In genomic region chr5:79516986-79517385, GRCh38 we compare ENCODE assay signal across 20 cellular contexts. TPM values are rescaled to one million over a fixed set of nuclear protein-coding genes. Genes with fewer than 3 reads are reported as not detected.
DNase-seq lines count a peak whose midpoint lies in the region; TF ChIP-seq lines count a peak whose summit lies in the region.
"Had no signal": no experiment of that assay in that cellular context is flagged by ENCODE, and none has a peak within 500 bp of the region (broad histone marks: within the 10 kb centered on the region; RNA-seq: fewer than 3 reads in every experiment).

No MANE protein-coding gene starts in this region.

- no peak for DNase-seq in T-helper 2 cell treated with Interferon-gamma antibody and Interleukin-4, amounts not matched to agents 5 μg/mL and 100 μg/mL, for 36 hours (ENCODE audit: low spot score)
- no peak for DNase-seq in T-helper 2 cell
- DNase-seq in GM23248: no peak
- no peak for DNase-seq in activated T-helper 1 cell treated with anti-CD3 and anti-CD28 coated beads, Interleukin-12 subunit alpha, Interleukin-12 subunit beta, Interleukin-2, Interleukin-4 antibody, amounts not matched to agents 30 ng/mL and 10 ng/mL and 1 ng/mL, durations not matched to agents 14 hours and 24 hours and 36 hours (ENCODE audit: low spot score)
- DNase-seq in RKO (ENCODE audit: low spot score): no peak
- no peak for DNase-seq in NAMALWA (ENCODE audit: low spot score)
- DNase-seq in kidney glomerular epithelial cell (lab: John Stamatoyannopoulos, UW): no peak
- DNase-seq: activated CD4-positive, alpha-beta T cell treated with anti-CD3 and anti-CD28 coated beads for 48 hours; amygdala; C1 segment of cervical spinal cord; DMS 273 treated with DMSO at 0.1 percent for 48 hours; NCI-H1694; NCI-H2227 treated with DMSO at 0.1 percent for 48 hours; NCI-H748 treated with DMSO at 0.1 percent for 48 hours; pancreas; SHP77 had no signal

- peak overlapping the region; percentile 55 for H2AFZ ChIP-seq in GM23248

- H3K36me3 ChIP-seq in GM23248 (ENCODE audit: low read depth): no peaks in the 10 kb centered on the region
- H3K36me3 ChIP-seq: cardiac muscle cell, pancreas, right atrium auricular region had no signal

- H3K27ac Mint-ChIP-seq in T-helper 2 cell treated with Interferon-gamma antibody and Interleukin-4, amounts not matched to agents 5 μg/mL and 100 μg/mL, for 36 hours: peak overlapping the region; percentile 24
- no peak overlapping the region for H3K27ac Mint-ChIP-seq in activated T-helper 1 cell treated with anti-CD3 and anti-CD28 coated beads, Interleukin-12 subunit alpha, Interleukin-12 subunit beta, Interleukin-2, Interleukin-4 antibody, amounts not matched to agents 30 ng/mL and 10 ng/mL and 1 ng/mL, durations not matched to agents 14 hours and 24 hours and 36 hours
- H3K27ac Mint-ChIP-seq in nephron: peak overlapping the region; percentile 5 to 69 (median 45)

- peak overlapping the region; percentile 28 for H3K4me3 Mint-ChIP-seq in T-helper 2 cell treated with Interferon-gamma antibody and Interleukin-4, amounts not matched to agents 5 μg/mL and 100 μg/mL, for 36 hours
- peak overlapping the region; percentile 5 for H3K4me3 Mint-ChIP-seq in activated T-helper 1 cell treated with anti-CD3 and anti-CD28 coated beads, Interleukin-12 subunit alpha, Interleukin-12 subunit beta, Interleukin-2, Interleukin-4 antibody, amounts not matched to agents 30 ng/mL and 10 ng/mL and 1 ng/mL, durations not matched to agents 14 hours and 24 hours and 36 hours
- H3K4me3 Mint-ChIP-seq in nephron: peak overlapping the region; percentile 64 to 69 (median 66)

- H3K27me3 Mint-ChIP-seq in T-helper 2 cell treated with Interferon-gamma antibody and Interleukin-4, amounts not matched to agents 5 μg/mL and 100 μg/mL, for 36 hours (ENCODE audit: low read depth): peaks cover 8% of the 10 kb centered on the region
- peaks cover 10% of the 10 kb centered on the region for H3K27me3 Mint-ChIP-seq in activated T-helper 1 cell treated with anti-CD3 and anti-CD28 coated beads, Interleukin-12 subunit alpha, Interleukin-12 subunit beta, Interleukin-2, Interleukin-4 antibody, amounts not matched to agents 30 ng/mL and 10 ng/mL and 1 ng/mL, durations not matched to agents 14 hours and 24 hours and 36 hours (ENCODE audit: insufficient read depth)
- peaks cover 9% of the 10 kb centered on the region for H3K27me3 Mint-ChIP-seq in nephron (ENCODE audit: low read depth)

- no peak for TF ChIP-seq CTCF in nephron (IDR thresholded peaks at IDR 0.05; ENCODE audit: unreplicated experiment in 3 of 3)

- no peak overlapping the region for H3K4me2 ChIP-seq in GM23248 (ENCODE audit: unreplicated experiment)
- H3K4me2 ChIP-seq: A549 had no signal

- 21 to 26% methylated on average over 1 of the region's 1 CpG for WGBS in GM23248 (ENCODE audit: low coverage in 1 of 2, low lambda C conversion rate in 2 of 2, missing lambda C conversion rate in 2 of 2), 2 experiments

- H3K9me3 Mint-ChIP-seq in T-helper 2 cell treated with Interferon-gamma antibody and Interleukin-4, amounts not matched to agents 5 μg/mL and 100 μg/mL, for 36 hours: no peaks in the 10 kb centered on the region
- H3K9me3 Mint-ChIP-seq in activated T-helper 1 cell treated with anti-CD3 and anti-CD28 coated beads, Interleukin-12 subunit alpha, Interleukin-12 subunit beta, Interleukin-2, Interleukin-4 antibody, amounts not matched to agents 30 ng/mL and 10 ng/mL and 1 ng/mL, durations not matched to agents 14 hours and 24 hours and 36 hours: no peaks in the 10 kb centered on the region
- H3K9me3 Mint-ChIP-seq in nephron: no peaks in the 10 kb centered on the region

- no peak overlapping the region for H3K4me3 ChIP-seq in GM23248
- H3K4me3 ChIP-seq: A549, cardiac muscle cell, pancreas, right atrium auricular region had no signal

- peaks cover 21% of the 10 kb centered on the region for H3K4me1 Mint-ChIP-seq in T-helper 2 cell treated with Interferon-gamma antibody and Interleukin-4, amounts not matched to agents 5 μg/mL and 100 μg/mL, for 36 hours (ENCODE audit: low read depth)
- H3K4me1 Mint-ChIP-seq in activated T-helper 1 cell treated with anti-CD3 and anti-CD28 coated beads, Interleukin-12 subunit alpha, Interleukin-12 subunit beta, Interleukin-2, Interleukin-4 antibody, amounts not matched to agents 30 ng/mL and 10 ng/mL and 1 ng/mL, durations not matched to agents 14 hours and 24 hours and 36 hours (ENCODE audit: low read depth): peaks cover 31% of the 10 kb centered on the region
- peaks cover 21% of the 10 kb centered on the region for H3K4me1 Mint-ChIP-seq in nephron

- intact Hi-C loops in activated T-helper 1 cell treated with anti-CD3 and anti-CD28 coated beads, Interleukin-12 subunit alpha, Interleukin-12 subunit beta, Interleukin-2, Interleukin-4 antibody, amounts not matched to agents 30 ng/mL and 10 ng/mL and 1 ng/mL, durations not matched to agents 14 hours and 24 hours and 36 hours (cut with micrococcal nuclease): loop anchor here (10.0 kb wide), 2 partner anchors 1138 to 1742 kb away; partner anchors contain the start of genes DHFR, MSH3 and TBCA

- no peaks in the 10 kb centered on the region for H3K27me3 ChIP-seq in GM23248 (replicated peaks; ENCODE audit: insufficient read depth)
- H3K27me3 ChIP-seq: cardiac muscle cell, pancreas, right atrium auricular region had no signal

- H3K27ac ChIP-seq in GM23248: no peak overlapping the region
- H3K27ac ChIP-seq: A549, cardiac muscle cell, pancreas, right atrium auricular region had no signal

- peaks cover 11% of the 10 kb centered on the region for H3K79me2 ChIP-seq in GM23248 (ENCODE audit: insufficient read depth)

- H3K9ac ChIP-seq in GM23248: no peak overlapping the region

- 0 out of 2 replicates have a peak, but pooled peaks cover 6% of the 10 kb centered on the region for H3F3A ChIP-seq in GM23248 (ENCODE audit: insufficient read depth)

- no peaks in the 10 kb centered on the region for H3K9me2 ChIP-seq in GM23248 (ENCODE audit: insufficient read depth)

- H3K4me1 ChIP-seq in GM23248 (ENCODE audit: insufficient read depth): peaks cover 3% of the 10 kb centered on the region

- H3K9me3 ChIP-seq in GM23248 (ENCODE audit: low read depth): no peaks in the 10 kb centered on the region
- H3K9me3 ChIP-seq: A549, pancreas, right atrium auricular region had no signal

- H3K36me3 Mint-ChIP-seq in T-helper 2 cell treated with Interferon-gamma antibody and Interleukin-4, amounts not matched to agents 5 μg/mL and 100 μg/mL, for 36 hours (ENCODE audit: low read depth): peaks cover 3% of the 10 kb centered on the region
- peaks cover 2% of the 10 kb centered on the region for H3K36me3 Mint-ChIP-seq in activated T-helper 1 cell treated with anti-CD3 and anti-CD28 coated beads, Interleukin-12 subunit alpha, Interleukin-12 subunit beta, Interleukin-2, Interleukin-4 antibody, amounts not matched to agents 30 ng/mL and 10 ng/mL and 1 ng/mL, durations not matched to agents 14 hours and 24 hours and 36 hours (ENCODE audit: low read depth)
- no peaks in the 10 kb centered on the region for H3K36me3 Mint-ChIP-seq in nephron (ENCODE audit: low read depth)

- no peaks in the 10 kb centered on the region for H4K20me1 ChIP-seq in GM23248 (ENCODE audit: insufficient read depth)

- in situ Hi-C loops in GM23248 (cut with MboI): no loop called here

RNA-seq across cellular contexts. Expression of gene HOMER1, which starts 3.1 kb away (rescaled TPM):
- 6.1 and 11.1 TPM in 2 replicates for total RNA-seq in GM23248 (2014; rRNA removed; shearing (Covaris generic))
- polyA plus RNA-seq in GM23248 (2016; fragmentation: Nextera tagmentation; extraction: Ambion mirVana): 4.7 and 5.3 TPM in 2 replicates
- 11.8 and 15.1 TPM in 2 replicates for total RNA-seq in activated T-helper 1 cell treated with anti-CD3 and anti-CD28 coated beads, Interleukin-12 subunit alpha, Interleukin-12 subunit beta, Interleukin-2, Interleukin-4 antibody, amounts not matched to agents 30 ng/mL and 10 ng/mL and 1 ng/mL, durations not matched to agents 14 hours and 24 hours and 36 hours

Comparison
In these comparisons a context has a peak if more than half of its experiments do, and no peak if none do; other contexts are left out.
1. H3K4me3 Mint-ChIP-seq: peak in every context shown above with its lines; median percentile 66 in nephron; 28 in T-helper 2 cell treated with Interferon-gamma antibody and Interleukin-4, amounts not matched to agents 5 μg/mL and 100 μg/mL, for 36 hours; 5 in activated T-helper 1 cell treated with anti-CD3 and anti-CD28 coated beads, Interleukin-12 subunit alpha, Interleukin-12 subunit beta, Interleukin-2, Interleukin-4 antibody, amounts not matched to agents 30 ng/mL and 10 ng/mL and 1 ng/mL, durations not matched to agents 14 hours and 24 hours and 36 hours.